In the genomic region with DNA sequence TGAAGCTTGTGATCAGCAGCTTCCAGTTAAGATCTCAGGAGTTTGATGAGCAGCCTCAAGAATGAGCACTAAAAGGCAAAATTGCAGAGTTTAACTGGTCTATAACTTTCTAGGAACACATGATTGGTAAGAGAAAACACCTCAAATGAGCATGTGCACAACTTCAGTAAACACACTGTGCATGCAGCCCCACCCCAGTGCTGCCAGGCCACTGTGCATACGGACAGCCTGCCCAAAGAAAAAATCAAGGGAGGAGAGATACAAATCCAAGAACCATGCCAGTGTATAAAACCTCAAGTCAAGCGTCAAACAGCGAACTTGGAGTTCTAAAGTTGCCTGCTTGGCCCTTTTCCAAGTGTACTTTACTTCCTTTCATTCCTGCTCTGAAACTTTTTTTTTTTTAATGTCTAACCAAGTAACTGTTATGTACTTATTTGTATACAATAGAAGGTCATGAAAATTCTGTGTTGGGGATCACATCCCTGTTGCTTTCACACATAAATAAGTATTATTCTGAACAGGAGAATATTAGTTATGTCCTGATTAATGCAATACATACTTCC, we compare ENCODE assay signal across 29 cellular contexts.
"Had no signal": no experiment of that assay in that cellular context is flagged by ENCODE, and none has a peak within 500 bp of the region (broad histone marks: within the 10 kb centered on the region; RNA-seq: fewer than 3 reads in every experiment).

No MANE protein-coding gene starts in this region.

- H3K4me3 ChIP-seq: neural progenitor cell, ovary, prostate gland, skin epidermis, smooth muscle cell, spleen, suprapubic skin, testis, tibial artery, upper lobe of left lung, vagina had no signal

- H3K4me2 ChIP-seq: neural progenitor cell, smooth muscle cell had no signal

- H3K27ac ChIP-seq: neural progenitor cell, ovary, parathyroid adenoma, prostate gland, skin epidermis, spleen, suprapubic skin, testis, tibial artery, upper lobe of left lung, vagina had no signal

- FAIRE-seq: urothelium cell line had no signal

- ATAC-seq: naive thymus-derived CD4-positive, alpha-beta T cell; natural killer cell; right cardiac atrium; sciatic nerve; stimulated activated memory B cell treated with anti-CD40 and anti-IgM and Interleukin-4, amounts not matched to agents 10 μg/mL and 1 μg/mL and 100 μg/mL, for 72 hours; stimulated activated naive CD8-positive, alpha-beta T cell treated with anti-CD3 and anti-CD28 coated beads, Interleukin-15, amount 100 ng/mL, for 72 hours; stimulated activated naive CD8-positive, alpha-beta T cell treated with anti-CD3 and anti-CD28 coated beads, Interleukin-15, Interleukin-2, amounts not matched to agents 100 U/mL and 50 U/mL, for 24 hours had no signal

- H3K36me3 ChIP-seq: neural progenitor cell, ovary, prostate gland, spleen, suprapubic skin, tibial artery, upper lobe of left lung, vagina had no signal

- H3K27me3 ChIP-seq: neural progenitor cell, ovary, spleen, suprapubic skin, testis, tibial artery, upper lobe of left lung, vagina had no signal

- H3K9me3 ChIP-seq: ovary, prostate gland, spleen, suprapubic skin, testis, tibial artery, upper lobe of left lung, vagina had no signal

- H3K79me2 ChIP-seq: parathyroid adenoma had no signal

- DNase-seq: naive thymus-derived CD4-positive, alpha-beta T cell; natural killer cell; occipital lobe; ovary; right cardiac atrium; spleen; stimulated activated CD4-positive, alpha-beta T cell treated with anti-CD3 and anti-CD28 coated beads, Interleukin-12 subunit alpha, Interleukin-12 subunit beta, amount 100 ng/mL, for 4 hours; stimulated activated CD4-positive, alpha-beta T cell treated with anti-CD3 and anti-CD28 coated beads, Interleukin-1b, Interleukin-23, amount 100 ng/mL, for 48 hours; stimulated activated CD4-positive, alpha-beta T cell treated with anti-CD3 and anti-CD28 coated beads, Interleukin-4, amount 100 ng/mL, for 1 hour; stimulated activated CD4-positive, alpha-beta T cell treated with anti-CD3 and anti-CD28 coated beads, Interleukin-4, amount 100 ng/mL, for 4 hours; stimulated activated CD8-positive, alpha-beta memory T cell treated with anti-CD3 and anti-CD28 coated beads, Interleukin-4, amount 100 ng/mL, for 48 hours; stimulated activated naive CD4-positive, alpha-beta T cell; stimulated activated naive CD8-positive, alpha-beta T cell treated with anti-CD3 and anti-CD28 coated beads, Interleukin-15, amount 100 ng/mL, for 72 hours; stimulated activated naive CD8-positive, alpha-beta T cell treated with anti-CD3 and anti-CD28 coated beads, Interleukin-15, Interleukin-2, amounts not matched to agents 100 U/mL and 50 U/mL, for 24 hours; substantia nigra; testis; tibial artery; trophoblast cell; upper lobe of left lung had no signal

- H2AFZ ChIP-seq: neural progenitor cell, parathyroid adenoma had no signal

- H3K4me1 ChIP-seq: neural progenitor cell, parathyroid adenoma, prostate gland, spleen, suprapubic skin, testis, upper lobe of left lung, vagina had no signal

- H3K9ac ChIP-seq: neural progenitor cell, parathyroid adenoma had no signal
